ENCODE assay signal across 8 cellular contexts in the genomic region with DNA sequence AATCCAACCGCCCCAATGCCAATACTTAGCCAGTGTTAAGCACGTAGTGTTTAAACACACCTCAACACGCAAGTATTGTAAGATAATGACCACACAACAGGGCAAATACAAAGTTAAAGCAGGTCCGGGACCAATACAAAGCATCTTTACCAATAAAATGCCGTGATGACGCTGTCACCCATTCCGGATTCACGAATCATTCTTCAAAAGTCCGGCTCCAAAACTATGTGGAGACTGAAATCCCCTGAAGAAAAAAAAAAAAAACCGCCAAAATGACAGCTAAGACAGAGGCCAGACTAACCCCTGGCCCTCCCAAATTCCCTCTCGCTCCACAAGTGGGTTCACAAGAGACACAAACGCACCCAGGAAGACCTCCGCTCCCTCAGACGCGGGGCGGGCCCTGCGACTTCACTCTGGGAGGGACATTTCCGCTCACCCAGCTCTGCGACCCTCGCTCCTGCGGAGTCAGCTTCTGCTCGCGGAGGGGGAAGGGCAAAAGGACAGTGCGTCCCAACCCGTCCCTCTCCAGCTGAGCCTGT. TPM values are rescaled to one million over a fixed set of nuclear protein-coding genes. Genes with fewer than 3 reads are reported as not detected.
DNase-seq lines count a peak whose midpoint lies in the region; ATAC-seq and TF ChIP-seq lines count a peak whose summit lies in the region.

No MANE protein-coding gene starts in this region.

- H3K36me3 ChIP-seq in A673 (ENCODE audit: insufficient read depth, low read length, poor library complexity, severe bottlenecking) (peaks cover 10% of the 10 kb centered on the region), left lung (no peaks in the 10 kb centered on the region), transverse colon (no peaks in the 10 kb centered on the region)

- DNase-seq in A673 (ENCODE audit: low spot score) (no peak), left lung (no peak), transverse colon (no peak), LoVo (ENCODE audit: low spot score) (no peak)
- DNase-seq in activated CD4-positive, alpha-beta T cell treated with anti-CD3 and anti-CD28 coated beads, Interleukin-2, amount 50 U/mL, for 48 hours = no peak

- BruUV-seq in A673 (replicated peaks; lab: Mats Ljungman, UMichigan) = TSS peak; percentile 64

- intact Hi-C loops in A673 (cut with micrococcal nuclease; ENCODE audit: unreplicated experiment) (loop anchor here (1.0 to 10.0 kb wide), 4 partner anchors 109 to 1079 kb away; a partner anchor contains a TSS), left lung (cut with DNase I) (no loop called here), transverse colon (cut with DNase I; ENCODE audit: low total_unique reads) (loop anchor here (10.0 kb wide), 1 partner anchor 399 kb away; no protein-coding TSS in a partner anchor)

- H3K4me1 ChIP-seq in A673 (ENCODE audit: insufficient read depth, low read length, poor library complexity, severe bottlenecking) (peaks cover 13% of the 10 kb centered on the region), left lung (peaks cover 2 to 32% of the 10 kb centered on the region in 2 donors), transverse colon (peaks cover 8 to 32% (median 8%) of the 10 kb centered on the region in 4 donors)

- CTCF ChIA-PET in A673 (lab: Charles Lee) = interaction anchor here (2.4 kb wide), 1 partner anchor 394 kb away, joined by 16 read pairs; no protein-coding TSS in a partner anchor

- TF ChIP-seq POLR2A in transverse colon (IDR thresholded peaks at IDR 0.05) = no peak

- WGBS in adipose tissue, 3 donors = 0 to 1% (median 1%) methylated on average over 25 of the region's 25 CpGs
- WGBS in transverse colon (ENCODE audit: low coverage in 1 of 2), 2 donors = 0% methylated on average over 5 to 18 of the region's 25 CpGs

- TF ChIP-seq EP300 in transverse colon (IDR thresholded peaks at IDR 0.05; ENCODE audit: low read depth) = no peak

- ATAC-seq in GM19023 (IDR thresholded peaks at IDR 0.05; ENCODE audit: unreplicated experiment) (peak; percentile 43), HG03135 (IDR thresholded peaks at IDR 0.05; ENCODE audit: unreplicated experiment) (peak; percentile 31), left lung (no peak)

- in situ Hi-C loops in transverse colon (cut with MboI; ENCODE audit: low pct_ligation_motif_present in 1 of 4, low pct_unique_long_range_greater_than_20kb in 1 of 4, low sequenced_read_pairs in 3 of 4) = loop anchor here in 3 of 4 donors (10.0 to 25.0 kb wide), 3 partner anchors 387 to 1087 kb away; no protein-coding TSS in a partner anchor

- peak overlapping the region; percentile 73 for H3K4me3 ChIP-seq in A673 (ENCODE audit: low read depth, low read length, poor library complexity, severe bottlenecking)
- peak overlapping the region; percentile 71 to 83 for H3K4me3 ChIP-seq in left lung
- H3K4me3 ChIP-seq in transverse colon = peak overlapping the region; percentile 42 to 89 (median 64)

- peak overlapping the region; percentile 94 for H3K27ac ChIP-seq in A673 (ENCODE audit: low read depth, low read length, poor library complexity, severe bottlenecking)
- H3K27ac ChIP-seq in adipose tissue (ENCODE audit: low read depth, low read length) = peak overlapping the region; percentile 1
- H3K27ac ChIP-seq in left lung = peak overlapping the region; percentile 95 to 97
- peak overlapping the region; percentile 91 to 94 (median 92) for H3K27ac ChIP-seq in transverse colon

- POLR2A ChIA-PET in A673 (lab: Charles Lee; ENCODE audit: low non-redundant PET) = no interaction called here

- no peaks in the 10 kb centered on the region for H3K27me3 ChIP-seq in A673 (replicated peaks; ENCODE audit: insufficient read depth, low read depth, low read length, poor library complexity)
- H3K27me3 ChIP-seq in left lung = no peaks in the 10 kb centered on the region
- no peaks in the 10 kb centered on the region for H3K27me3 ChIP-seq in transverse colon

- H3K9me3 ChIP-seq in A673 (ENCODE audit: low read depth, low read length, poor library complexity, severe bottlenecking) (no peaks in the 10 kb centered on the region), left lung (no peaks in the 10 kb centered on the region), transverse colon (no peaks in the 10 kb centered on the region)

- no peak for TF ChIP-seq CTCF in A673 (conservative IDR thresholded peaks at IDR 0.05; ENCODE audit: low read depth, low read length)
- no peak for TF ChIP-seq CTCF in left lung (IDR thresholded peaks at IDR 0.05)
- TF ChIP-seq CTCF in transverse colon (IDR thresholded peaks at IDR 0.05) = no peak

RNA-seq across cellular contexts. Expression of a gene that starts 0.6 kb away (rescaled TPM):
- total RNA-seq in A673 (2021) = 41.6 and 43.4 TPM in 2 replicates
- 10 to 100 TPM in 1 of 3 donors, 1 to 10 TPM in 2; 4.6 to 11.7 (median 7.8) TPM for polyA plus RNA-seq in adipose tissue
- 10 to 100 TPM; 20.5 to 21.1 TPM for total RNA-seq in left lung
- total RNA-seq in transverse colon = 10 to 100 TPM; 12.0 to 19.7 (median 16.6) TPM

RNA-seq across cellular contexts. Expression of a gene that starts 0.8 kb away (rescaled TPM):
- 34.3 and 35.7 TPM in 2 replicates for total RNA-seq in A673 (2021)
- polyA plus RNA-seq in adipose tissue = 1 to 10 TPM; 1.1 to 4.8 (median 2.2) TPM
- 1 to 10 TPM; 7.2 to 8.3 TPM for total RNA-seq in left lung
- total RNA-seq in transverse colon = 1 to 10 TPM in 3 of 4 donors, not detected in 1; 4.3 to 6.7 (median 4.9) TPM

RNA-seq across cellular contexts. Expression of a gene that starts 43.9 kb away (rescaled TPM):
- total RNA-seq in A673 (2021) (479 and 503 TPM in 2 replicates), left lung (100 to 1,000 TPM; 260 to 261 TPM), transverse colon (100 to 1,000 TPM in 3 of 4 donors, 10 to 100 TPM in 1; 82.7 to 435 (median 193) TPM)
- polyA plus RNA-seq in adipose tissue = 1,000 to 10,000 TPM in 1 of 3 donors, 100 to 1,000 TPM in 2; 444 to 1,465 (median 468) TPM

RNA-seq across cellular contexts. Expression of a gene that starts 44.3 kb away (rescaled TPM):
- 15.8 and 17.2 TPM in 2 replicates for total RNA-seq in A673 (2021)
- 1 to 10 TPM in 2 of 3 donors, under 1 TPM in 1; 0.58 to 1.3 (median 1.1) TPM for polyA plus RNA-seq in adipose tissue
- 10 to 100 TPM; 10.0 to 11.6 TPM for total RNA-seq in left lung
- 1 to 10 TPM; 4.6 to 8.3 (median 6.9) TPM for total RNA-seq in transverse colon

Comparison
In these comparisons a context has a peak if more than half of its experiments do, and no peak if none do; other contexts are left out.
1. H3K27ac ChIP-seq: peak in every context shown above with its lines; median percentile 96 in left lung; 94 in A673; 92 in transverse colon; 1 in adipose tissue.
2. intact Hi-C loops: an anchor here in A673 (1.0 to 10.0 kb wide) and transverse colon (10.0 kb wide); none called in left lung.